ENCODE assay signal across 20 cellular contexts in the genomic region with DNA sequence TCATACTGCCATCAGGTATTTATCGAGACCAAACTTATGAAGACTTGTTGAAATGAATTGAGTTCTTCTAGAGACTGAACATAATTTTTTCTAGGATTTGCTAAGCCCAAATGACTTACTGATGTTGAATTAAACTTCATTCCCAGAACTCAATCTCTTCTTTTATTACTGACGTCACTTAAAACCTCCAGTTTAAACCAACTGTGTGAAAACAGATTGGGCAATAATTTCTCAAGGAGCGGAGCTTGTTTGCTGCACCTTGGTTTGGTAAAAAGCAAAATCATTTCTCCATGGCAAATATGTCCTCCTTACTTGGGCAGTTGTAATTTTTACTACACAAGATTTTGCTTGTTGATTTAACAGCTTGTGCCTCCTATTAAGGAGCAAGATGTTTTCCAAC.
"Had no signal": no experiment of that assay in that cellular context is flagged by ENCODE, and none has a peak within 500 bp of the region (broad histone marks: within the 10 kb centered on the region; RNA-seq: fewer than 3 reads in every experiment).

No MANE protein-coding gene starts in this region.

- H3K27ac ChIP-seq: coronary artery, heart right ventricle, right atrium auricular region, stomach, thoracic aorta had no signal

- H3K9me3 ChIP-seq: heart right ventricle, right atrium auricular region, stomach, thoracic aorta, transverse colon had no signal

- FAIRE-seq: endothelial cell of umbilical vein, frontal cortex, islet of Langerhans, small intestine had no signal

- DNase-seq: effector CD4-positive, alpha-beta T cell; endodermal cell; erythroblast; heart right ventricle; hypothalamus; kidney glomerular epithelial cell; natural killer cell; occipital lobe; small intestine; stimulated activated CD4-positive, alpha-beta T cell treated with anti-CD3 and anti-CD28 coated beads, Interleukin-12 subunit alpha, Interleukin-12 subunit beta, amount 100 ng/mL, for 4 hours; stimulated activated naive CD4-positive, alpha-beta T cell; stomach; substantia nigra; transverse colon had no signal

- H3K4me3 ChIP-seq: coronary artery, heart right ventricle, right atrium auricular region, stomach, thoracic aorta, transverse colon had no signal

- H3K36me3 ChIP-seq: heart right ventricle, right atrium auricular region, stomach, thoracic aorta, transverse colon had no signal

- H3K4me1 ChIP-seq: transverse colon had no signal

- H3K27me3 ChIP-seq: right atrium auricular region, stomach, transverse colon had no signal
